9 cellular contexts compared by ENCODE assay signal in genomic region chr21:34130598-34130985, GRCh38. TPM values are rescaled to one million over a fixed set of nuclear protein-coding genes. Genes with fewer than 3 reads are reported as not detected.
DNase-seq lines count a peak whose midpoint lies in the region; ATAC-seq and TF ChIP-seq lines count a peak whose summit lies in the region.
"Had no signal": no experiment of that assay in that cellular context is flagged by ENCODE, and none has a peak within 500 bp of the region (broad histone marks: within the 10 kb centered on the region; RNA-seq: fewer than 3 reads in every experiment).

No MANE protein-coding gene starts in this region.

- H3K9ac ChIP-seq in iPS-18a (ENCODE audit: low read length) (peak overlapping the region; percentile 46), skeletal muscle tissue (ENCODE audit: low read depth in 1 of 3, low read length in 3 of 3) (peak overlapping the region in 1 of 3 donors; percentile 54)

- intact Hi-C loops in activated CD4-positive, alpha-beta memory T cell treated with anti-CD3 and anti-CD28 coated beads for 36 hours (cut with micrococcal nuclease), result no loop called here

- peak overlapping the region; percentile 51; the same call in 1 of the 2 replicates for H3K27ac ChIP-seq in HEK293 (ENCODE audit: extremely low read depth, low read depth, low read length)
- H3K27ac ChIP-seq in iPS-18a (ENCODE audit: low read length), result peak overlapping the region; percentile 82
- peak overlapping the region; percentile 82 for H3K27ac ChIP-seq in skeletal muscle tissue (ENCODE audit: low read depth, low read length)

- H3K4me3 ChIP-seq in HEK293 (ENCODE audit: low read depth, low read length) (no peak overlapping the region), iPS-18a (ENCODE audit: low read length) (peak overlapping the region; percentile 18), skeletal muscle tissue (ENCODE audit: low read length in 3 of 3) (peak overlapping the region in 1 of 3 donors; percentile 44)

- no peak overlapping the region for H3K4me3 Mint-ChIP-seq in activated CD4-positive, alpha-beta memory T cell treated with anti-CD3 and anti-CD28 coated beads for 36 hours

- no peak for DNase-seq in activated CD4-positive, alpha-beta memory T cell treated with anti-CD3 and anti-CD28 coated beads for 36 hours
- no peak for DNase-seq in effector CD8-positive, alpha-beta T cell (lab: John Stamatoyannopoulos, UW)
- DNase-seq in ecto neural progenitor cell (ENCODE audit: low spot score), result no peak
- DNase-seq: SW 1271 had no signal

- H3K4me1 ChIP-seq in HEK293 (ENCODE audit: control insufficient read depth, insufficient read depth, low read length) (peaks cover 26% of the 10 kb centered on the region), iPS-18a (ENCODE audit: control insufficient read depth, low read depth, low read length) (peaks cover 50% of the 10 kb centered on the region), skeletal muscle tissue (ENCODE audit: control insufficient read depth in 3 of 3, insufficient read depth in 3 of 3, low read length in 3 of 3) (peaks cover 62 to 81% (median 68%) of the 10 kb centered on the region in 3 donors)

- H3K27me3 ChIP-seq in iPS-18a (ENCODE audit: control insufficient read depth, insufficient read depth, low read length) (no peaks in the 10 kb centered on the region), skeletal muscle tissue (ENCODE audit: control insufficient read depth in 3 of 3, insufficient read depth in 3 of 3, low read length in 3 of 3) (no peaks in the 10 kb centered on the region)

- H3K9me3 Mint-ChIP-seq in activated CD4-positive, alpha-beta memory T cell treated with anti-CD3 and anti-CD28 coated beads for 36 hours, result no peaks in the 10 kb centered on the region

- no peaks in the 10 kb centered on the region for H3K27me3 Mint-ChIP-seq in activated CD4-positive, alpha-beta memory T cell treated with anti-CD3 and anti-CD28 coated beads for 36 hours

- ATAC-seq in HG03135 (IDR thresholded peaks at IDR 0.05; ENCODE audit: unreplicated experiment), result no peak
- no peak for ATAC-seq in HG02885 (IDR thresholded peaks at IDR 0.05; ENCODE audit: poor library complexity, unreplicated experiment)

- H3K4me1 Mint-ChIP-seq in activated CD4-positive, alpha-beta memory T cell treated with anti-CD3 and anti-CD28 coated beads for 36 hours (ENCODE audit: low read depth), result peaks cover 72% of the 10 kb centered on the region

- H3K9me3 ChIP-seq in HEK293 (ENCODE audit: control insufficient read depth, insufficient read depth, low read depth, low read length) (no peaks in the 10 kb centered on the region), iPS-18a (ENCODE audit: control insufficient read depth, low read depth, low read length) (no peaks in the 10 kb centered on the region), skeletal muscle tissue (ENCODE audit: control insufficient read depth in 3 of 3, low read length in 3 of 3) (no peaks in the 10 kb centered on the region)

- POLR2A ChIA-PET in HEK293 (lab: Yijun Ruan, JAX), result no interaction called here
- POLR2A ChIA-PET in activated CD4-positive, alpha-beta memory T cell treated with anti-CD3 and anti-CD28 coated beads for 36 hours (lab: Charles Lee), result no interaction called here

- H3K36me3 ChIP-seq in HEK293 (ENCODE audit: control insufficient read depth in 2 of 2, insufficient read depth in 1 of 2, low read length in 2 of 2) (peaks cover 0 to 11% of the 10 kb centered on the region in 2 experiments; a peak in 1 of 3 replicates), iPS-18a (ENCODE audit: control insufficient read depth, low read depth, low read length) (peaks cover 8% of the 10 kb centered on the region), skeletal muscle tissue (ENCODE audit: control insufficient read depth in 3 of 3, insufficient read depth in 3 of 3, low read length in 3 of 3) (peaks cover 3 to 11% (median 11%) of the 10 kb centered on the region in 3 donors)

- peak overlapping the region; percentile 92 for H3K27ac Mint-ChIP-seq in activated CD4-positive, alpha-beta memory T cell treated with anti-CD3 and anti-CD28 coated beads for 36 hours

- peaks cover 61% of the 10 kb centered on the region for H3K36me3 Mint-ChIP-seq in activated CD4-positive, alpha-beta memory T cell treated with anti-CD3 and anti-CD28 coated beads for 36 hours

- no peak for TF ChIP-seq CTCF in HEK293 (tag by site-specific recombination; IDR thresholded peaks at IDR 0.05)

- CTCF ChIA-PET in HEK293 (lab: Yijun Ruan, JAX), result interaction anchor here (0.5 to 2.9 kb wide), 5 partner anchors 10 to 367 kb away, joined by 3 to 12 read pairs (median 4); no protein-coding TSS in a partner anchor
- CTCF ChIA-PET in activated CD4-positive, alpha-beta memory T cell treated with anti-CD3 and anti-CD28 coated beads for 36 hours (lab: Charles Lee), result interaction anchor here (1.9 to 3.7 kb wide), 3 partner anchors 56 to 217 kb away, joined by 5 to 51 read pairs (median 20); no protein-coding TSS in a partner anchor

TF ChIP-seq in HEK293, 187 proteins besides CTCF, POLR2A, EP300 and RAD21:
- TF ChIP-seq ZNF274 (IDR thresholded peaks at IDR 0.05; ENCODE audit: low read length) (no peak), ZNF274 (tag by site-specific recombination; IDR thresholded peaks at IDR 0.05; ENCODE audit: borderline replicate concordance) (no peak), ZBTB21 (tag by site-specific recombination; IDR thresholded peaks at IDR 0.05) (no peak), ZNF121 (tag by site-specific recombination; IDR thresholded peaks at IDR 0.05) (no peak), KLF1 (tag by site-specific recombination; IDR thresholded peaks at IDR 0.05) (no peak), SCRT1 (tag by site-specific recombination; IDR thresholded peaks at IDR 0.05; ENCODE audit: borderline replicate concordance) (no peak), ZNF677 (tag by site-specific recombination; IDR thresholded peaks at IDR 0.05) (no peak), FEZF1 (tag by site-specific recombination; IDR thresholded peaks at IDR 0.05) (no peak), ZNF521 (tag by site-specific recombination; IDR thresholded peaks at IDR 0.05) (no peak), ZFP69B (tag by site-specific recombination; IDR thresholded peaks at IDR 0.05) (no peak), ZNF214 (tag by site-specific recombination; IDR thresholded peaks at IDR 0.05; ENCODE audit: borderline replicate concordance) (no peak), ZNF423 (tag by site-specific recombination; IDR thresholded peaks at IDR 0.05) (no peak), ZNF488 (tag by site-specific recombination; IDR thresholded peaks at IDR 0.05) (no peak), ZNF473 (tag by site-specific recombination; IDR thresholded peaks at IDR 0.05) (no peak), ZSCAN30 (tag by site-specific recombination; IDR thresholded peaks at IDR 0.05) (no peak), ZNF404 (tag by site-specific recombination; IDR thresholded peaks at IDR 0.05) (no peak)
TF ChIP-seq in HEK293: peak in this region for 0.

RNA-seq across cellular contexts. Expression of gene MRPS6, which starts 57.2 kb away (rescaled TPM):
- total RNA-seq in activated CD4-positive, alpha-beta memory T cell treated with anti-CD3 and anti-CD28 coated beads for 36 hours, result 100 to 1,000 TPM; 114 to 117 TPM
- total RNA-seq in skeletal muscle tissue, result 18.8 TPM

RNA-seq across cellular contexts. Expression of gene SLC5A3, which starts 57.2 kb away (rescaled TPM):
- total RNA-seq in activated CD4-positive, alpha-beta memory T cell treated with anti-CD3 and anti-CD28 coated beads for 36 hours, result 10 to 100 TPM; 25.7 to 27.5 TPM
- total RNA-seq in skeletal muscle tissue, result 21.4 TPM
